Comparison of ENCODE assay signal across 8 cellular contexts in the genomic region with DNA sequence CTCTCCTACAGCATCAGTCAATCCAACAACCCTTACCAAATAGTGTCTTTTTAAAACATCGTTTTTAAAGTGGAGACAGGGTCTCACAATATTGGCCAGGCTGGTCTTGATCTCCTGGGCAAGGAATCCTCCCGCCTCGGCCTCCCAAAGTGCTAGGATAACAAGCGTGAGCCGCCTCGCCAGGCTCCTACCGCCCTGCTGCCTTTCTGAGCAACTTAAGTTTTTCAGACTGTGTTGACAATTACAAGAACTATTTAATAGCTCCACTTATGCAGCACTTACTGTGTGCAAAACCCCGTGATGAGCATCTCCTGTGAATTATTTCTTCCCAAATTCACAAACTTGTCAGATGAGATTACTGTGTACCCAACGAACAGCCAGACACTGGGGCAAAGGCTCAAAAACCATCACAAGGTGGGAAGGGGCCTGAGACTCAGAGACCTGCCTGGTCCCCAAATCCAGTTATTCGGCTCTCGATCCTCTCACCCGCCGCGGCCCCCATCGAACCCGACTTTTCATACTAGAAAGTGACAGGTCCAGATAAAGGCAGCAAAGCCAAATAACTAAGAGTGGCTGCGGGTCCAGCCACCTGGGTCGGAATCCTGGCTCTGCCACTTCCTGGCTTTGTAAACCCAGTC. TPM values are rescaled to one million over a fixed set of nuclear protein-coding genes. Genes with fewer than 3 reads are reported as not detected.
DNase-seq lines count a peak whose midpoint lies in the region; ATAC-seq and TF ChIP-seq lines count a peak whose summit lies in the region.

No MANE protein-coding gene starts in this region.

- peaks cover 44% of the 10 kb centered on the region for H3K79me2 ChIP-seq in ACC112 (ENCODE audit: control insufficient read depth, insufficient read depth, low read length, unreplicated experiment)

- H3K4me3 ChIP-seq in ACC112 (ENCODE audit: low read depth, low read length) = peak overlapping the region; percentile 94
- peak overlapping the region; percentile 75 to 83 for H3K4me3 ChIP-seq in muscle layer of colon (ENCODE audit: low read depth in 1 of 2, low read length in 2 of 2)

- H3K9ac ChIP-seq in muscle layer of colon (ENCODE audit: low read length) = peak overlapping the region; percentile 99

- TF ChIP-seq CTCF in chondrocyte (IDR thresholded peaks at IDR 0.05) = no peak

- peaks cover 4% of the 10 kb centered on the region for H3K36me3 Mint-ChIP-seq in IgD-negative memory B cell
- H3K36me3 Mint-ChIP-seq in chondrocyte (ENCODE audit: low read depth) = peaks cover 17% of the 10 kb centered on the region

- peak overlapping the region; percentile 89 to 99 (median 96) for H3K27ac Mint-ChIP-seq in IgD-negative memory B cell
- H3K27ac Mint-ChIP-seq in chondrocyte (ENCODE audit: unreplicated experiment) = peak overlapping the region; percentile 97

- no peak for ATAC-seq in HG02642 (IDR thresholded peaks at IDR 0.05; ENCODE audit: poor library complexity, unreplicated experiment)

- H3K27me3 Mint-ChIP-seq in IgD-negative memory B cell = no peaks in the 10 kb centered on the region
- no peaks in the 10 kb centered on the region for H3K27me3 Mint-ChIP-seq in chondrocyte (ENCODE audit: low read depth)

- H2AFZ ChIP-seq in ACC112 (ENCODE audit: low read length, unreplicated experiment) = no peak overlapping the region

- no peak for DNase-seq in chondrocyte (ENCODE audit: low spot score)
- DNase-seq in SW480 (ENCODE audit: low spot score) = no peak
- DNase-seq in LoVo (ENCODE audit: low spot score) = no peak
- no peak for DNase-seq in NCI-H146 (lab: John Stamatoyannopoulos, UW)

- H3K9me3 Mint-ChIP-seq in IgD-negative memory B cell (no peaks in the 10 kb centered on the region), chondrocyte (ENCODE audit: low read depth) (no peaks in the 10 kb centered on the region)

- H3K36me3 ChIP-seq in ACC112 (ENCODE audit: insufficient read depth, low read length) (peaks cover 18% of the 10 kb centered on the region; the same call in 1 of the 2 replicates), muscle layer of colon (ENCODE audit: insufficient read depth, low read length) (peaks cover 29% of the 10 kb centered on the region)

- H3K4me3 Mint-ChIP-seq in IgD-negative memory B cell = peak overlapping the region; percentile 85 to 99 (median 98)
- H3K4me3 Mint-ChIP-seq in chondrocyte (ENCODE audit: unreplicated experiment) = peak overlapping the region; percentile 93

- H3K4me1 Mint-ChIP-seq in IgD-negative memory B cell (peaks cover 23 to 31% (median 28%) of the 10 kb centered on the region in 3 donors), chondrocyte (ENCODE audit: low read depth) (peaks cover 45% of the 10 kb centered on the region)

- H3K9me3 ChIP-seq in muscle layer of colon (ENCODE audit: low read length) = no peaks in the 10 kb centered on the region

- H3K27ac ChIP-seq in ACC112 (ENCODE audit: low read depth, low read length) (peak overlapping the region; percentile 88), muscle layer of colon (ENCODE audit: low read depth, low read length) (peak overlapping the region; percentile 88)

- H3K27me3 ChIP-seq in ACC112 (ENCODE audit: insufficient read depth, low read length) (no peaks in the 10 kb centered on the region), muscle layer of colon (ENCODE audit: control insufficient read depth in 1 of 2, insufficient read depth in 2 of 2, low read length in 2 of 2) (no peaks in the 10 kb centered on the region)

- H3K4me1 ChIP-seq in ACC112 (ENCODE audit: control insufficient read depth, insufficient read depth, low read length, unreplicated experiment) (peaks cover 13% of the 10 kb centered on the region), muscle layer of colon (ENCODE audit: insufficient read depth, low read length) (peaks cover 28% of the 10 kb centered on the region)

RNA-seq across cellular contexts. Expression of a gene that starts 0.6 kb away (rescaled TPM):
- polyA plus RNA-seq in IgD-negative memory B cell = 2,549 TPM
- 727 to 753 TPM (median 751 TPM) in 3 replicates for total RNA-seq in chondrocyte

RNA-seq across cellular contexts. Expression of a gene that starts 0.9 kb away (rescaled TPM):
- polyA plus RNA-seq in IgD-negative memory B cell = 11.0 TPM
- 18.6 to 26.5 TPM (median 20.7 TPM) in 3 replicates for total RNA-seq in chondrocyte

RNA-seq across cellular contexts. Expression of a gene that starts 3.5 kb away (rescaled TPM):
- polyA plus RNA-seq in IgD-negative memory B cell = not detected
- 0.38 to 0.77 TPM (median 0.67 TPM) in 3 replicates for total RNA-seq in chondrocyte

RNA-seq across cellular contexts. Expression of a gene that starts 11.9 kb away (rescaled TPM):
- not detected for polyA plus RNA-seq in IgD-negative memory B cell
- not detected in 3 replicates for total RNA-seq in chondrocyte

RNA-seq across cellular contexts. Expression of a gene that starts 18.8 kb away (rescaled TPM):
- 86.1 TPM for polyA plus RNA-seq in IgD-negative memory B cell
- total RNA-seq in chondrocyte = 2.1 to 6.2 TPM (median 3.9 TPM) in 3 replicates
